In the genomic region with DNA sequence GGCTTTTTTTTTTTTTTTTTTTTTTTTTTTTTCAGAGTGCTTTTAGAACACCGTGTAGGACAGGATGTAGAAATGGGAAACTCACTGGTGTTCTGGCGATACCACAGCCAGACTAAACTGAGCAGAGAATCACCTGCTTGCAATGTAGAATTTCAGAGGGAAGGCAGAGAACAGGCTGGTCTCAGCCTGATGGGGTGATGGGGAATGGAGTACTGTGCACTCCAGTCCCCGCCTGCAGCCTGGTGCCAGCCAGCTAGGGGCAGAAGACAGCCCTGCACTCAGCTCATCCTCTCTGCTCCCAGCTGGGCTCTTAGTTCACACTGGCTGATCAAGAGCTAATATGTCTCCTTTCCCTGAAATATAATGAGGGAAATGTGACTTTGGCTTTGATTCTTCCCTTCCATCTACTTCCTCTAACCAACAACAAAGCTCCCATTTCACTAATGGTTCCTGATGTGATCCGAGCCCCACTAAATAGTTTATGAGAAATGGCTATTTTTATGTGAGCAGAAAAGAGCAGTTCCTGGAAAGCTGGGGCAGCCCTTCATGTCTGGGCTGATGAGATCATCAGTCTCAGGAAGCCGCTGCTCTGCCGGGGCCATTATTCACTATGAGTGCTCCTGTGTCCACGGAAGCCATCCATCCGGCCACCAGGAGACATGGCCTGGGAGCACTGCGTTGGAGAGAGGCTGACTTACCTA, we compare ENCODE assay signal across 9 cellular contexts.
DNase-seq lines count a peak whose midpoint lies in the region; ATAC-seq and TF ChIP-seq lines count a peak whose summit lies in the region.
"Had no signal": no experiment of that assay in that cellular context is flagged by ENCODE, and none has a peak within 500 bp of the region (broad histone marks: within the 10 kb centered on the region; RNA-seq: fewer than 3 reads in every experiment).

No MANE protein-coding gene starts in this region.

- H3K27ac ChIP-seq in neural cell (ENCODE audit: low read length), result peak overlapping the region; percentile 24

- no peaks in the 10 kb centered on the region for H3F3A ChIP-seq in neural cell (ENCODE audit: insufficient read depth, low read length, poor library complexity, severe bottlenecking)

- H3K4me3 ChIP-seq in astrocyte of the spinal cord (ENCODE audit: low read depth, low read length), result no peak overlapping the region
- no peak overlapping the region for H3K4me3 ChIP-seq in neural cell (ENCODE audit: low read length)

- no peak overlapping the region for H3K9ac ChIP-seq in neural cell (ENCODE audit: low read length)

- ATAC-seq in GM21737 (IDR thresholded peaks at IDR 0.05; ENCODE audit: unreplicated experiment), result no peak
- ATAC-seq in GM18511 (IDR thresholded peaks at IDR 0.05; ENCODE audit: unreplicated experiment), result no peak

- DNase-seq in GM03348 (ENCODE audit: low spot score) (peak; percentile 22), NCI-H1694 treated with DMSO at 0.1 percent for 48 hours (lab: John Stamatoyannopoulos, UW) (peak; percentile 36), astrocyte of the spinal cord (ENCODE audit: low read depth, low spot score) (peak; percentile 57), germinal center (ENCODE audit: low spot score) (no peak), 8988T (no peak)
- DNase-seq: activated CD4-positive, alpha-beta T cell treated with anti-CD3 and anti-CD28 coated beads for 4 hours had no signal

- H3K9me3 ChIP-seq in neural cell (ENCODE audit: low read length), result no peaks in the 10 kb centered on the region

- in situ Hi-C loops in astrocyte of the spinal cord (cut with HindIII; ENCODE audit: low sequenced_read_pairs), result no loop called here

- H3K79me2 ChIP-seq in neural cell (replicated peaks; ENCODE audit: insufficient read depth, low read length), result no peaks in the 10 kb centered on the region

- TF ChIP-seq CTCF in astrocyte of the spinal cord (IDR thresholded peaks at IDR 0.05; ENCODE audit: low read depth, low read length) (no peak), neural cell (IDR thresholded peaks at IDR 0.05; ENCODE audit: poor library complexity, severe bottlenecking) (peak; percentile 31)

- no peaks in the 10 kb centered on the region for H3K36me3 ChIP-seq in neural cell (ENCODE audit: insufficient read depth, low read length)

- no peaks in the 10 kb centered on the region for H3K27me3 ChIP-seq in neural cell (ENCODE audit: insufficient read depth, low read depth, low read length)

- no peak overlapping the region for H2AFZ ChIP-seq in neural cell (ENCODE audit: low read depth, low read length)

- no peaks in the 10 kb centered on the region for H3K9me2 ChIP-seq in neural cell (ENCODE audit: insufficient read depth, low read length)

- H4K20me1 ChIP-seq in neural cell (ENCODE audit: insufficient read depth), result no peaks in the 10 kb centered on the region

- no peak for TF ChIP-seq RAD21 in neural cell (conservative IDR thresholded peaks at IDR 0.05)

- TF ChIP-seq EP300 in neural cell (conservative IDR thresholded peaks at IDR 0.05; ENCODE audit: poor library complexity, severe bottlenecking), result no peak

- H3K4me2 ChIP-seq in neural cell (ENCODE audit: low read length), result no peak overlapping the region

TF ChIP-seq in neural cell, 6 proteins besides CTCF, POLR2A, EP300 and RAD21:
- TF ChIP-seq MXI1 (conservative IDR thresholded peaks at IDR 0.05; ENCODE audit: poor library complexity, severe bottlenecking), result no peak
- TF ChIP-seq, protein P1, sequence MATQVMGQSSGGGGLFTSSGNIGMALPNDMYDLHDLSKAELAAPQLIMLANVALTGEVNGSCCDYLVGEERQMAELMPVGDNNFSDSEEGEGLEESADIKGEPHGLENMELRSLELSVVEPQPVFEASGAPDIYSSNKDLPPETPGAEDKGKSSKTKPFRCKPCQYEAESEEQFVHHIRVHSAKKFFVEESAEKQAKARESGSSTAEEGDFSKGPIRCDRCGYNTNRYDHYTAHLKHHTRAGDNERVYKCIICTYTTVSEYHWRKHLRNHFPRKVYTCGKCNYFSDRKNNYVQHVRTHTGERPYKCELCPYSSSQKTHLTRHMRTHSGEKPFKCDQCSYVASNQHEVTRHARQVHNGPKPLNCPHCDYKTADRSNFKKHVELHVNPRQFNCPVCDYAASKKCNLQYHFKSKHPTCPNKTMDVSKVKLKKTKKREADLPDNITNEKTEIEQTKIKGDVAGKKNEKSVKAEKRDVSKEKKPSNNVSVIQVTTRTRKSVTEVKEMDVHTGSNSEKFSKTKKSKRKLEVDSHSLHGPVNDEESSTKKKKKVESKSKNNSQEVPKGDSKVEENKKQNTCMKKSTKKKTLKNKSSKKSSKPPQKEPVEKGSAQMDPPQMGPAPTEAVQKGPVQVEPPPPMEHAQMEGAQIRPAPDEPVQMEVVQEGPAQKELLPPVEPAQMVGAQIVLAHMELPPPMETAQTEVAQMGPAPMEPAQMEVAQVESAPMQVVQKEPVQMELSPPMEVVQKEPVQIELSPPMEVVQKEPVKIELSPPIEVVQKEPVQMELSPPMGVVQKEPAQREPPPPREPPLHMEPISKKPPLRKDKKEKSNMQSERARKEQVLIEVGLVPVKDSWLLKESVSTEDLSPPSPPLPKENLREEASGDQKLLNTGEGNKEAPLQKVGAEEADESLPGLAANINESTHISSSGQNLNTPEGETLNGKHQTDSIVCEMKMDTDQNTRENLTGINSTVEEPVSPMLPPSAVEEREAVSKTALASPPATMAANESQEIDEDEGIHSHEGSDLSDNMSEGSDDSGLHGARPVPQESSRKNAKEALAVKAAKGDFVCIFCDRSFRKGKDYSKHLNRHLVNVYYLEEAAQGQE (IDR thresholded peaks at IDR 0.05; ENCODE audit: borderline replicate concordance), result no peak
- no peak for TF ChIP-seq EZH2 (IDR thresholded peaks at IDR 0.05; ENCODE audit: borderline replicate concordance, insufficient read depth, low read length, poor library complexity, severe bottlenecking)
- TF ChIP-seq SMC3 (conservative IDR thresholded peaks at IDR 0.05; ENCODE audit: poor library complexity), result no peak
- TF ChIP-seq TAF1 (IDR thresholded peaks at IDR 0.05; ENCODE audit: low read depth), result no peak
- no peak for TF ChIP-seq POLR2AphosphoS5 (IDR thresholded peaks at IDR 0.05)
TF ChIP-seq in neural cell: peak in this region for 0.

Comparison
In these comparisons a context has a peak if more than half of its experiments do, and no peak if none do; other contexts are left out.
1. DNase-seq: peak in GM03348 (single experiment), NCI-H1694 treated with DMSO at 0.1 percent for 48 hours (single experiment) and astrocyte of the spinal cord (single experiment); none in germinal center (single experiment) and 8988T (single experiment).